Comparison of ENCODE assay signal across 10 cellular contexts in genomic region chr9:114503522-114504340, GRCh38. TPM values are rescaled to one million over a fixed set of nuclear protein-coding genes. Genes with fewer than 3 reads are reported as not detected.
DNase-seq lines count a peak whose midpoint lies in the region; ATAC-seq, FAIRE-seq and TF ChIP-seq lines count a peak whose summit lies in the region.
"Had no signal": no experiment of that assay in that cellular context is flagged by ENCODE, and none has a peak within 500 bp of the region (broad histone marks: within the 10 kb centered on the region; RNA-seq: fewer than 3 reads in every experiment).

No MANE protein-coding gene starts in this region.

- ATAC-seq in natural killer cell treated with Interleukin-12 subunit alpha and Interleukin-12 subunit beta and Interleukin-15 and Interleukin-18, amount 100 ng/mL, for 72 hours, result no peak
- no peak for ATAC-seq in GM21526 (IDR thresholded peaks at IDR 0.05; ENCODE audit: low FRiP score, unreplicated experiment)
- ATAC-seq in GM21367 (IDR thresholded peaks at IDR 0.05; ENCODE audit: unreplicated experiment), result no peak
- ATAC-seq in GM19351 (IDR thresholded peaks at IDR 0.05; ENCODE audit: unreplicated experiment), result no peak

- POLR2A ChIA-PET in AG04450 (lab: Yijun Ruan, JAX), result interaction anchor here (0.6 to 5.1 kb wide), 3 partner anchors 84 to 995 kb away, joined by 3 to 36 read pairs (median 3); partner anchors contain the start of gene ATP6V1G1

- no peak overlapping the region for H3K27ac Mint-ChIP-seq in natural killer cell treated with Interleukin-12 subunit alpha and Interleukin-12 subunit beta and Interleukin-15 and Interleukin-18, amount 100 ng/mL, for 72 hours

- no peaks in the 10 kb centered on the region for H3K36me3 Mint-ChIP-seq in natural killer cell treated with Interleukin-12 subunit alpha and Interleukin-12 subunit beta and Interleukin-15 and Interleukin-18, amount 100 ng/mL, for 72 hours

- TF ChIP-seq CTCF in AG04450 (IDR thresholded peaks at IDR 0.05; ENCODE audit: low read depth, low read length) (no peak), breast epithelium (IDR thresholded peaks at IDR 0.05) (no peak)

- peaks cover 20 to 24% of the 10 kb centered on the region in 2 donors for H3K27me3 Mint-ChIP-seq in natural killer cell treated with Interleukin-12 subunit alpha and Interleukin-12 subunit beta and Interleukin-15 and Interleukin-18, amount 100 ng/mL, for 72 hours

- no peaks in the 10 kb centered on the region for H3K9me3 Mint-ChIP-seq in natural killer cell treated with Interleukin-12 subunit alpha and Interleukin-12 subunit beta and Interleukin-15 and Interleukin-18, amount 100 ng/mL, for 72 hours
- H3K9me3 Mint-ChIP-seq: dendritic cell treated with granulocyte-macrophage colony-stimulating factor and Interleukin-4, amounts not matched to agents 40 ng/mL and 50 ng/mL, for 4 days had no signal

- peak overlapping the region; percentile 70; the same call in 1 of the 2 replicates for H3K4me3 ChIP-seq in AG04450 (ENCODE audit: low read depth, low read length)
- H3K4me3 ChIP-seq in HUES6 (ENCODE audit: low read depth, low read length), result peak overlapping the region; percentile 67
- H3K4me3 ChIP-seq in breast epithelium, result peak overlapping the region; percentile 61 to 82 (median 80)

- peaks cover 6 to 11% of the 10 kb centered on the region in 2 donors for H3K4me1 Mint-ChIP-seq in natural killer cell treated with Interleukin-12 subunit alpha and Interleukin-12 subunit beta and Interleukin-15 and Interleukin-18, amount 100 ng/mL, for 72 hours (ENCODE audit: low read depth in 2 of 2)

- no peak for DNase-seq in AG04450 (ENCODE audit: low read depth, low spot score)
- no peak for DNase-seq in breast epithelium (ENCODE audit: low spot score in 2 of 2)
- no peak for DNase-seq in natural killer cell treated with Interleukin-12 subunit alpha and Interleukin-12 subunit beta and Interleukin-15 and Interleukin-18, amount 100 ng/mL, for 72 hours (ENCODE audit: low spot score)
- DNase-seq in urothelium cell line (ENCODE audit: low spot score), result no peak
- DNase-seq: NCI-H1048 had no signal

- H3K4me3 Mint-ChIP-seq in natural killer cell treated with Interleukin-12 subunit alpha and Interleukin-12 subunit beta and Interleukin-15 and Interleukin-18, amount 100 ng/mL, for 72 hours, result peak overlapping the region; percentile 81

- H3K27me3 ChIP-seq in AG04450 (ENCODE audit: control insufficient read depth, insufficient read depth, low read length), result peaks cover 22% of the 10 kb centered on the region
- peaks cover 21% of the 10 kb centered on the region for H3K27me3 ChIP-seq in HUES6 (ENCODE audit: control insufficient read depth, insufficient read depth, low read length)
- H3K27me3 ChIP-seq in breast epithelium, result no peaks in the 10 kb centered on the region

- intact Hi-C loops in breast epithelium (cut with DNase I; ENCODE audit: low total_unique reads), result no loop called here

- no peak for TF ChIP-seq POLR2A in breast epithelium (IDR thresholded peaks at IDR 0.05)

- H3K4me1 ChIP-seq in HUES6 (ENCODE audit: control insufficient read depth, insufficient read depth, low read length), result peaks cover 41% of the 10 kb centered on the region
- peaks cover 0 to 4% of the 10 kb centered on the region in 2 donors for H3K4me1 ChIP-seq in breast epithelium

- CTCF ChIA-PET in AG04450 (lab: Charles Lee), result interaction anchor here (0.7 to 3.9 kb wide), 7 partner anchors 8 to 149 kb away, joined by 3 to 14 read pairs (median 3); partner anchors contain the start of gene ATP6V1G1

- FAIRE-seq in urothelium cell line (lab: Jason Lieb, UNC), result no peak

- H3K27ac ChIP-seq in AG04450 (ENCODE audit: low read depth, low read length), result no peak overlapping the region
- H3K27ac ChIP-seq in HUES6 (ENCODE audit: low read depth, low read length), result no peak overlapping the region
- peak overlapping the region; percentile 87 to 90 for H3K27ac ChIP-seq in breast epithelium

- H3K9me3 ChIP-seq in AG04450 (ENCODE audit: control insufficient read depth, insufficient read depth, low read length), result no peaks in the 10 kb centered on the region; the same call in 1 of the 2 replicates
- H3K9me3 ChIP-seq in HUES6 (ENCODE audit: control insufficient read depth, insufficient read depth, low read depth, low read length), result no peaks in the 10 kb centered on the region
- no peaks in the 10 kb centered on the region for H3K9me3 ChIP-seq in breast epithelium

- H3K9ac ChIP-seq in HUES6 (ENCODE audit: low read length), result no peak overlapping the region

- no peaks in the 10 kb centered on the region for H3K36me3 ChIP-seq in HUES6 (ENCODE audit: control insufficient read depth, insufficient read depth, low read length)
- H3K36me3 ChIP-seq in breast epithelium, result no peaks in the 10 kb centered on the region

RNA-seq across cellular contexts. Expression of gene WHRN, which starts 1.5 kb away (rescaled TPM):
- 1.1 and 1.2 TPM in 2 replicates for polyA plus RNA-seq in AG04450 (2011; rRNA removed)
- 0.92 and 1.4 TPM in 2 replicates for polyA minus RNA-seq in AG04450 (2011; rRNA and poly(A)+ RNA removed)
- 10 to 100 TPM in 2 of 3 donors, 1 to 10 TPM in 1; 2.4 to 16.4 (median 15.1) TPM for total RNA-seq in breast epithelium
- 1 to 10 TPM; 1.1 to 2.4 TPM for total RNA-seq in natural killer cell treated with Interleukin-12 subunit alpha and Interleukin-12 subunit beta and Interleukin-15 and Interleukin-18, amount 100 ng/mL, for 72 hours

Comparison
In these comparisons a context has a peak if more than half of its experiments do, and no peak if none do; other contexts are left out.
1. H3K27ac ChIP-seq: peak in breast epithelium (2 of 2); none in AG04450 (single experiment) and HUES6 (single experiment).
2. Peak in every context shown above with its lines, with median percentiles within 50 percentile points of each other: H3K4me3 ChIP-seq.